In genomic region chr16:14635394-14636145, GRCh38 we compare ENCODE assay signal across 16 cellular contexts. TPM values are rescaled to one million over a fixed set of nuclear protein-coding genes. Genes with fewer than 3 reads are reported as not detected.
DNase-seq lines count a peak whose midpoint lies in the region; ATAC-seq, FAIRE-seq and TF ChIP-seq lines count a peak whose summit lies in the region.
"Had no signal": no experiment of that assay in that cellular context is flagged by ENCODE, and none has a peak within 500 bp of the region (broad histone marks: within the 10 kb centered on the region; RNA-seq: fewer than 3 reads in every experiment).

No MANE protein-coding gene starts in this region.

- no peak for TF ChIP-seq CTCF in activated CD8-positive, alpha-beta T cell treated with anti-CD3 and anti-CD28 coated beads for 36 hours (IDR thresholded peaks at IDR 0.05)
- no peak for TF ChIP-seq CTCF in keratinocyte (optimal IDR thresholded peaks at IDR 0.05 in 1 of 3, IDR thresholded peaks at IDR 0.05 in 1 of 3, conservative IDR thresholded peaks at IDR 0.05 in 1 of 3; ENCODE audit: extremely low read depth in 1 of 3, insufficient read depth in 2 of 3, low read length in 3 of 3)
- TF ChIP-seq CTCF in smooth muscle cell (IDR thresholded peaks at IDR 0.05; ENCODE audit: borderline replicate concordance, insufficient read depth, poor library complexity, severe bottlenecking), result no peak
- no peak for TF ChIP-seq CTCF in heart left ventricle (IDR thresholded peaks at IDR 0.05)

- no peaks in the 10 kb centered on the region for H3K27me3 Mint-ChIP-seq in activated CD4-positive, alpha-beta T cell treated with anti-CD3 and anti-CD28 coated beads for 36 hours
- H3K27me3 Mint-ChIP-seq in activated CD4-positive, alpha-beta T cell treated with anti-CD3 and anti-CD28 coated beads, Interleukin-2, amount 10 ng/mL, durations not matched to agents 24 days and 14 days, result no peaks in the 10 kb centered on the region
- H3K27me3 Mint-ChIP-seq in activated CD8-positive, alpha-beta T cell treated with anti-CD3 and anti-CD28 coated beads for 36 hours, result no peaks in the 10 kb centered on the region

- H2AFZ ChIP-seq in keratinocyte (ENCODE audit: control insufficient read depth, low read length) (no peak overlapping the region), smooth muscle cell (ENCODE audit: low read depth) (no peak overlapping the region)

- no peak overlapping the region for H3K4me3 ChIP-seq in keratinocyte (ENCODE audit: control insufficient read depth in 2 of 3, extremely low read depth in 1 of 3, insufficient read depth in 2 of 3, low read depth in 1 of 3, low read length in 3 of 3)
- H3K4me3 ChIP-seq in smooth muscle cell, result no peak overlapping the region
- no peak overlapping the region for H3K4me3 ChIP-seq in heart left ventricle
- H3K4me3 ChIP-seq: left ventricle myocardium inferior had no signal

- H3K4me1 ChIP-seq in keratinocyte (ENCODE audit: control insufficient read depth, extremely low read depth, insufficient read depth, low read length) (peaks cover 43% of the 10 kb centered on the region), smooth muscle cell (ENCODE audit: low read depth) (peaks cover 21% of the 10 kb centered on the region), heart left ventricle (peaks cover 5 to 50% (median 33%) of the 10 kb centered on the region in 12 donors)

- DNase-seq in activated CD4-positive, alpha-beta T cell treated with anti-CD3 and anti-CD28 coated beads for 36 hours, result no peak
- no peak for DNase-seq in activated CD4-positive, alpha-beta T cell treated with anti-CD3 and anti-CD28 coated beads, Interleukin-2, amount 10 ng/mL, durations not matched to agents 24 days and 14 days
- no peak for DNase-seq in activated CD8-positive, alpha-beta T cell treated with anti-CD3 and anti-CD28 coated beads for 36 hours
- DNase-seq in keratinocyte (ENCODE audit: low read depth, low spot score) (no peak), smooth muscle cell (lab: John Stamatoyannopoulos, UW; ENCODE audit: unreplicated experiment) (no peak), NCI-H524 treated with DMSO at 0.1 percent for 48 hours (lab: John Stamatoyannopoulos, UW) (no peak), heart left ventricle (no peak), ureter (ENCODE audit: low spot score) (no peak)
- DNase-seq: activated CD4-positive, alpha-beta T cell treated with anti-CD3 and anti-CD28 coated beads, Interleukin-2, amount 50 U/mL, for 48 hours; cortex of kidney; left ventricle myocardium inferior; NCI-H1694 treated with DMSO at 0.1 percent for 48 hours; right cardiac atrium; T-helper 1 cell had no signal

- no peaks in the 10 kb centered on the region for H4K20me1 ChIP-seq in keratinocyte (ENCODE audit: control insufficient read depth, extremely low read depth, insufficient read depth, low read length)
- H4K20me1 ChIP-seq in smooth muscle cell (ENCODE audit: low read depth), result peaks cover 70% of the 10 kb centered on the region

- 75% methylated on average over 12 of the region's 12 CpGs for WGBS in smooth muscle cell (ENCODE audit: low lambda C conversion rate)
- WGBS in heart left ventricle, 4 donors, result 77 to 83% (median 81%) methylated on average over 12 of the region's 12 CpGs

- no peak for ATAC-seq in activated CD4-positive, alpha-beta T cell treated with anti-CD3 and anti-CD28 coated beads for 36 hours
- ATAC-seq in activated CD8-positive, alpha-beta T cell treated with anti-CD3 and anti-CD28 coated beads for 36 hours, result no peak
- no peak for ATAC-seq in heart left ventricle
- ATAC-seq: right cardiac atrium had no signal

- intact Hi-C loops in activated CD4-positive, alpha-beta T cell treated with anti-CD3 and anti-CD28 coated beads for 36 hours (cut with DNase I, micrococcal nuclease), result loop anchor here (10.0 kb wide), 3 partner anchors 419 to 1319 kb away; partner anchors contain the start of genes MARF1 (in 1 of the 2) and NTAN1 (in 1 of the 2)
- intact Hi-C loops in activated CD4-positive, alpha-beta T cell treated with anti-CD3 and anti-CD28 coated beads, Interleukin-2, amount 10 ng/mL, durations not matched to agents 24 days and 14 days (cut with micrococcal nuclease), result no loop called here
- intact Hi-C loops in activated CD8-positive, alpha-beta T cell treated with anti-CD3 and anti-CD28 coated beads for 36 hours (cut with micrococcal nuclease), result no loop called here
- intact Hi-C loops in heart left ventricle (cut with DNase I), result no loop called here

- H3K4me3 Mint-ChIP-seq in activated CD4-positive, alpha-beta T cell treated with anti-CD3 and anti-CD28 coated beads for 36 hours, result no peak overlapping the region
- H3K4me3 Mint-ChIP-seq in activated CD4-positive, alpha-beta T cell treated with anti-CD3 and anti-CD28 coated beads, Interleukin-2, amount 10 ng/mL, durations not matched to agents 24 days and 14 days, result no peak overlapping the region
- H3K4me3 Mint-ChIP-seq in activated CD8-positive, alpha-beta T cell treated with anti-CD3 and anti-CD28 coated beads for 36 hours, result peak overlapping the region; percentile 93

- H3K27ac ChIP-seq in keratinocyte (ENCODE audit: control insufficient read depth, insufficient read depth, low read length), result peak overlapping the region; percentile 97
- peak overlapping the region; percentile 13 for H3K27ac ChIP-seq in smooth muscle cell (ENCODE audit: low read depth)
- H3K27ac ChIP-seq in heart left ventricle, result no peak overlapping the region
- H3K27ac ChIP-seq: left ventricle myocardium inferior had no signal

- dilution Hi-C loops in keratinocyte (cut with MboI; ENCODE audit: extremely low pct_ligation_motif_present, low sequenced_read_pairs), result no loop called here

- no peaks in the 10 kb centered on the region for H3K9me1 ChIP-seq in keratinocyte (ENCODE audit: control insufficient read depth, extremely low read depth, insufficient read depth, low read length)

- CTCF ChIA-PET in activated CD4-positive, alpha-beta T cell treated with anti-CD3 and anti-CD28 coated beads for 36 hours (lab: Charles Lee), result no interaction called here
- CTCF ChIA-PET in activated CD8-positive, alpha-beta T cell treated with anti-CD3 and anti-CD28 coated beads for 36 hours (lab: Charles Lee), result no interaction called here

- H3K79me2 ChIP-seq in keratinocyte (ENCODE audit: control insufficient read depth, insufficient read depth, low read length) (peaks cover 68% of the 10 kb centered on the region), smooth muscle cell (ENCODE audit: low read depth) (peaks cover 80% of the 10 kb centered on the region)

- POLR2A ChIA-PET in activated CD4-positive, alpha-beta T cell treated with anti-CD3 and anti-CD28 coated beads for 36 hours (lab: Charles Lee), result no interaction called here
- POLR2A ChIA-PET in activated CD8-positive, alpha-beta T cell treated with anti-CD3 and anti-CD28 coated beads for 36 hours (lab: Charles Lee), result interaction anchor here (0.5 to 0.8 kb wide), 2 partner anchors 12 to 1008 kb away, joined by 3 read pairs; no protein-coding TSS in a partner anchor

- no peaks in the 10 kb centered on the region for H3F3A ChIP-seq in smooth muscle cell (ENCODE audit: low read depth)

- H3K4me2 ChIP-seq in keratinocyte (ENCODE audit: control insufficient read depth, extremely low read depth, insufficient read depth, low read depth, low read length), result peak overlapping the region; percentile 55
- no peak overlapping the region for H3K4me2 ChIP-seq in smooth muscle cell

- H3K4me1 Mint-ChIP-seq in activated CD4-positive, alpha-beta T cell treated with anti-CD3 and anti-CD28 coated beads for 36 hours, result peaks cover 49% of the 10 kb centered on the region
- H3K4me1 Mint-ChIP-seq in activated CD4-positive, alpha-beta T cell treated with anti-CD3 and anti-CD28 coated beads, Interleukin-2, amount 10 ng/mL, durations not matched to agents 24 days and 14 days, result peaks cover 45% of the 10 kb centered on the region
- peaks cover 44% of the 10 kb centered on the region for H3K4me1 Mint-ChIP-seq in activated CD8-positive, alpha-beta T cell treated with anti-CD3 and anti-CD28 coated beads for 36 hours (ENCODE audit: low read depth)

- H3K36me3 ChIP-seq in keratinocyte (ENCODE audit: control insufficient read depth in 2 of 2, extremely low read depth in 1 of 2, insufficient read depth in 2 of 2, low read length in 2 of 2), result peaks cover 11 to 15% of the 10 kb centered on the region in 2 experiments
- H3K36me3 ChIP-seq in smooth muscle cell (ENCODE audit: low read depth), result no peaks in the 10 kb centered on the region
- peaks cover 0 to 37% (median 24%) of the 10 kb centered on the region in 9 donors for H3K36me3 ChIP-seq in heart left ventricle

- H3K9ac ChIP-seq in keratinocyte (ENCODE audit: control insufficient read depth, extremely low read depth, insufficient read depth, low read length) (peak overlapping the region; percentile 62), smooth muscle cell (ENCODE audit: low read depth) (no peak overlapping the region)

- H3K9me3 ChIP-seq in keratinocyte (ENCODE audit: control insufficient read depth, low read depth, low read length) (no peaks in the 10 kb centered on the region), smooth muscle cell (replicated peaks; ENCODE audit: low read depth) (no peaks in the 10 kb centered on the region), heart left ventricle (no peaks in the 10 kb centered on the region)
- H3K9me3 ChIP-seq: left ventricle myocardium inferior had no signal

- H3K9me3 Mint-ChIP-seq in activated CD4-positive, alpha-beta T cell treated with anti-CD3 and anti-CD28 coated beads for 36 hours (ENCODE audit: low read depth), result no peaks in the 10 kb centered on the region
- no peaks in the 10 kb centered on the region for H3K9me3 Mint-ChIP-seq in activated CD4-positive, alpha-beta T cell treated with anti-CD3 and anti-CD28 coated beads, Interleukin-2, amount 10 ng/mL, durations not matched to agents 24 days and 14 days
- H3K9me3 Mint-ChIP-seq in activated CD8-positive, alpha-beta T cell treated with anti-CD3 and anti-CD28 coated beads for 36 hours, result no peaks in the 10 kb centered on the region

- no peak for FAIRE-seq in keratinocyte (lab: Jason Lieb, UNC)
- FAIRE-seq: H54 had no signal

- peaks cover 30% of the 10 kb centered on the region for H3K36me3 Mint-ChIP-seq in activated CD4-positive, alpha-beta T cell treated with anti-CD3 and anti-CD28 coated beads for 36 hours (ENCODE audit: low read depth)
- H3K36me3 Mint-ChIP-seq in activated CD4-positive, alpha-beta T cell treated with anti-CD3 and anti-CD28 coated beads, Interleukin-2, amount 10 ng/mL, durations not matched to agents 24 days and 14 days (ENCODE audit: low read depth), result peaks cover 24% of the 10 kb centered on the region
- H3K36me3 Mint-ChIP-seq in activated CD8-positive, alpha-beta T cell treated with anti-CD3 and anti-CD28 coated beads for 36 hours (ENCODE audit: low read depth), result peaks cover 22% of the 10 kb centered on the region

- H3K27me3 ChIP-seq in keratinocyte (ENCODE audit: control insufficient read depth, extremely low read depth, insufficient read depth, low read length), result no peaks in the 10 kb centered on the region
- no peaks in the 10 kb centered on the region for H3K27me3 ChIP-seq in smooth muscle cell (ENCODE audit: low read depth)
- H3K27me3 ChIP-seq in heart left ventricle, result no peaks in the 10 kb centered on the region

- H3K27ac Mint-ChIP-seq in activated CD4-positive, alpha-beta T cell treated with anti-CD3 and anti-CD28 coated beads for 36 hours, result peak overlapping the region; percentile 21
- H3K27ac Mint-ChIP-seq in activated CD4-positive, alpha-beta T cell treated with anti-CD3 and anti-CD28 coated beads, Interleukin-2, amount 10 ng/mL, durations not matched to agents 24 days and 14 days, result no peak overlapping the region
- peak overlapping the region; percentile 23 for H3K27ac Mint-ChIP-seq in activated CD8-positive, alpha-beta T cell treated with anti-CD3 and anti-CD28 coated beads for 36 hours

- no peak for TF ChIP-seq POLR2A in heart left ventricle (IDR thresholded peaks at IDR 0.05)

RNA-seq across cellular contexts. Expression of gene BFAR, which starts 2.8 kb away (rescaled TPM):
- total RNA-seq in activated CD4-positive, alpha-beta T cell treated with anti-CD3 and anti-CD28 coated beads for 36 hours, result 10 to 100 TPM; 54.8 to 57.5 TPM
- 59.3 and 63.4 TPM in 2 replicates for total RNA-seq in activated CD4-positive, alpha-beta T cell treated with anti-CD3 and anti-CD28 coated beads, Interleukin-2, amount 10 ng/mL, durations not matched to agents 24 days and 14 days
- total RNA-seq in activated CD8-positive, alpha-beta T cell treated with anti-CD3 and anti-CD28 coated beads for 36 hours, result 10 to 100 TPM; 53.4 to 58.4 TPM
- polyA plus RNA-seq in keratinocyte, result 86.1 to 119 TPM (median 92.3 TPM) in 3 replicates
- 23.8 TPM for polyA plus RNA-seq in keratinocyte (2011; ENCODE audit: low read depth)
- 79.1 and 113 TPM in 2 replicates for polyA plus RNA-seq in keratinocyte (2011; cell fraction: cytosol; rRNA removed)
- polyA plus RNA-seq in keratinocyte (2011; cell fraction: nucleus; rRNA removed), result 87.1 and 91.6 TPM in 2 replicates
- polyA plus RNA-seq in keratinocyte (2012; ENCODE audit: low replicate concordance), result 53.7 and 83.3 TPM in 2 replicates
- polyA minus RNA-seq in keratinocyte, result 41.0 to 100 TPM (median 88.5 TPM) in 3 replicates
- polyA minus RNA-seq in keratinocyte (2011; cell fraction: cytosol; rRNA and poly(A)+ RNA removed), result 48.0 TPM
- polyA minus RNA-seq in keratinocyte (2011; cell fraction: nucleus; rRNA and poly(A)+ RNA removed), result 50.6 and 85.7 TPM in 2 replicates
- 65.7 and 82.2 TPM in 2 replicates for total RNA-seq in smooth muscle cell
- polyA plus RNA-seq in smooth muscle cell, result 35.9 and 42.4 TPM in 2 replicates
- 10 to 100 TPM; 30.0 to 47.9 (median 37.2) TPM for total RNA-seq in heart left ventricle
- 10 to 100 TPM; 21.5 to 52.6 TPM for polyA plus RNA-seq in heart left ventricle
- total RNA-seq in ureter, result 60.3 TPM

RNA-seq across cellular contexts. Expression of gene PARN, which starts 5.5 kb away (rescaled TPM):
- total RNA-seq in activated CD4-positive, alpha-beta T cell treated with anti-CD3 and anti-CD28 coated beads for 36 hours, result 10 to 100 TPM; 46.4 to 64.1 TPM
- total RNA-seq in activated CD4-positive, alpha-beta T cell treated with anti-CD3 and anti-CD28 coated beads, Interleukin-2, amount 10 ng/mL, durations not matched to agents 24 days and 14 days, result 55.6 and 58.6 TPM in 2 replicates
- total RNA-seq in activated CD8-positive, alpha-beta T cell treated with anti-CD3 and anti-CD28 coated beads for 36 hours, result 10 to 100 TPM; 43.0 to 45.6 TPM
- polyA plus RNA-seq in keratinocyte, result 29.4 to 40.8 TPM (median 33.9 TPM) in 3 replicates
- polyA plus RNA-seq in keratinocyte (2011; ENCODE audit: low read depth), result 56.8 TPM
- 39.4 and 55.5 TPM in 2 replicates for polyA plus RNA-seq in keratinocyte (2011; cell fraction: cytosol; rRNA removed)
- 50.5 and 52.9 TPM in 2 replicates for polyA plus RNA-seq in keratinocyte (2011; cell fraction: nucleus; rRNA removed)
- 21.2 and 33.8 TPM in 2 replicates for polyA plus RNA-seq in keratinocyte (2012; ENCODE audit: low replicate concordance)
- 18.7 to 37.7 TPM (median 32.4 TPM) in 3 replicates for polyA minus RNA-seq in keratinocyte
- polyA minus RNA-seq in keratinocyte (2011; cell fraction: cytosol; rRNA and poly(A)+ RNA removed), result 22.8 TPM
- 19.1 and 42.3 TPM in 2 replicates for polyA minus RNA-seq in keratinocyte (2011; cell fraction: nucleus; rRNA and poly(A)+ RNA removed)
- 22.9 and 24.6 TPM in 2 replicates for total RNA-seq in smooth muscle cell
- polyA plus RNA-seq in smooth muscle cell, result 22.2 and 24.8 TPM in 2 replicates
- 10 to 100 TPM; 16.3 to 25.9 (median 20.3) TPM for total RNA-seq in heart left ventricle
- 10 to 100 TPM in 1 of 2 donors, 1 to 10 TPM in 1; 7.7 to 16.7 TPM for polyA plus RNA-seq in heart left ventricle
- 53.9 TPM for total RNA-seq in ureter

RNA-seq across cellular contexts. Expression of gene PLA2G10, which starts 58.5 kb away (rescaled TPM):
- total RNA-seq in activated CD4-positive, alpha-beta T cell treated with anti-CD3 and anti-CD28 coated beads for 36 hours, result not detected
- total RNA-seq in activated CD4-positive, alpha-beta T cell treated with anti-CD3 and anti-CD28 coated beads, Interleukin-2, amount 10 ng/mL, durations not matched to agents 24 days and 14 days, result not detected in 2 replicates
- total RNA-seq in activated CD8-positive, alpha-beta T cell treated with anti-CD3 and anti-CD28 coated beads for 36 hours, result not detected
- polyA plus RNA-seq in keratinocyte, result 0.54 to 3.2 TPM (median 1.0 TPM) in 3 replicates
- polyA plus RNA-seq in keratinocyte (2011; ENCODE audit: low read depth), result not detected
- polyA plus RNA-seq in keratinocyte (2011; cell fraction: cytosol; rRNA removed), result 0.41 and 1.9 TPM in 2 replicates
- 0.41 and 1.3 TPM in 2 replicates for polyA plus RNA-seq in keratinocyte (2011; cell fraction: nucleus; rRNA removed)
- polyA plus RNA-seq in keratinocyte (2012; ENCODE audit: low replicate concordance), result 1.6 and 1.8 TPM in 2 replicates
- 1.3 to 1.8 TPM (median 1.6 TPM) in 3 replicates for polyA minus RNA-seq in keratinocyte
- not detected for polyA minus RNA-seq in keratinocyte (2011; cell fraction: cytosol; rRNA and poly(A)+ RNA removed)
- 2.8 and 2.9 TPM in 2 replicates for polyA minus RNA-seq in keratinocyte (2011; cell fraction: nucleus; rRNA and poly(A)+ RNA removed)
- not detected in 2 replicates for total RNA-seq in smooth muscle cell
- polyA plus RNA-seq in smooth muscle cell, result 0.59 TPM in 1 of 2 replicates, not detected in the other
- total RNA-seq in heart left ventricle, result not detected
- polyA plus RNA-seq in heart left ventricle, result not detected
- total RNA-seq in ureter, result 1.4 TPM
- total RNA-seq: fibroblast of villous mesenchyme, left ventricle myocardium inferior, right cardiac atrium had no signal
- polyA plus RNA-seq: right cardiac atrium had no signal

Comparison
In these comparisons a context has a peak if more than half of its experiments do, and no peak if none do; other contexts are left out.
1. intact Hi-C loops: an anchor here in activated CD4-positive, alpha-beta T cell treated with anti-CD3 and anti-CD28 coated beads for 36 hours (10.0 kb wide); none called in activated CD4-positive, alpha-beta T cell treated with anti-CD3 and anti-CD28 coated beads, Interleukin-2, amount 10 ng/mL, durations not matched to agents 24 days and 14 days, activated CD8-positive, alpha-beta T cell treated with anti-CD3 and anti-CD28 coated beads for 36 hours and heart left ventricle.
2. H3K27ac ChIP-seq: peak in keratinocyte (single experiment) and smooth muscle cell (single experiment); none in heart left ventricle (0 of 12).